ENCODE assay signal across 8 cellular contexts in the genomic region with DNA sequence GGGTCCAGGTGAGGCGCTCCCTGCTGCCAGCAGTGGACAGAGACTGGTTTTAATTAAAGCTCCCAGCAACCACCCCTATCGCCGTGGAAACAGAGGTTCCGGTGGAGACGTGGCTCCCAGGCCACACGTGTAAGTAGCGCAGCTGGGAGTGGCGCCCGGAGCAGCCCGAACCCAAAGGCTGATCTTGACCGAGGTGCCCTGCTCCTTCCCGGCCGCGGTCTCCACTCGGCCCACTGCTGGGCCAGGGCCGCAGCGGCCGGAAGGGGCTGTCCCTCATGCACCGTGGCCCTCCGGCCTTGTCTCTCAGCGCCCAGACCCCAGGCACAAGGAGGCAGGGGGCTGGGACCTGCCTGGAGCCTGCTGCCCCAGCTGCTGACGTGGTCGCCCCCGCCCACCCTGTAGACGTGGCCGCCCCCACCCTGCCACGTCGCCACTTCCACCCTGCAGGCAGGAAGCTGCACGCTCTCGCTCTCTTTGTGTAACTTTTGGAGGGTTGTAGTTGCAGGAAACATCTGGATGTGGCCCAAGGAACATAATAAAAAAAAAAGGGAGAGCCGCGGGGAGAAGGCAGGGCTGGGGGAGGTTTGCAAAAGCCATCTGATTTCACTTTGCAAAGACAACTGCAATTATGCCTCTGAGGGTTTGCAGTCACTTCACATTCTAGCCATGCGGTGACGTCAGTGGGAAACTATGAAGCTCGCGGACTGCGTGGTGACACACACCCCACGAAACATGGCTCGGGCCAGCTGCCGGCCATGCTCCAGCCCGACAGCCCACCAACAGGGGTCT.
DNase-seq lines count a peak whose midpoint lies in the region; ATAC-seq and TF ChIP-seq lines count a peak whose summit lies in the region.

No MANE protein-coding gene starts in this region.

- no peaks in the 10 kb centered on the region for H3K27me3 ChIP-seq in AG04450 (ENCODE audit: control insufficient read depth, insufficient read depth, low read length)

- no peaks in the 10 kb centered on the region for H3K36me3 ChIP-seq in KOPT-K1 (ENCODE audit: insufficient read depth, low read length)

- peaks cover 10% of the 10 kb centered on the region for H3K4me1 Mint-ChIP-seq in activated CD4-positive, alpha-beta memory T cell treated with anti-CD3 and anti-CD28 coated beads for 36 hours (ENCODE audit: low read depth)
- H3K4me1 Mint-ChIP-seq in mesothelial cell of epicardium: peaks cover 38% of the 10 kb centered on the region

- H3K36me3 Mint-ChIP-seq in activated CD4-positive, alpha-beta memory T cell treated with anti-CD3 and anti-CD28 coated beads for 36 hours: no peaks in the 10 kb centered on the region
- no peaks in the 10 kb centered on the region for H3K36me3 Mint-ChIP-seq in mesothelial cell of epicardium

- intact Hi-C loops in activated CD4-positive, alpha-beta memory T cell treated with anti-CD3 and anti-CD28 coated beads for 36 hours (cut with micrococcal nuclease): no loop called here

- CTCF ChIA-PET in AG04450 (lab: Charles Lee): interaction anchor here (0.6 to 1.2 kb wide), 4 partner anchors 36 to 203 kb away, joined by 3 to 4 read pairs (median 4); no protein-coding TSS in a partner anchor
- CTCF ChIA-PET in activated CD4-positive, alpha-beta memory T cell treated with anti-CD3 and anti-CD28 coated beads for 36 hours (lab: Charles Lee): interaction anchor here (0.8 to 2.2 kb wide), 4 partner anchors 13 to 402 kb away, joined by 3 to 10 read pairs (median 3); no protein-coding TSS in a partner anchor

- TF ChIP-seq CTCF in AG04450 (IDR thresholded peaks at IDR 0.05; ENCODE audit: low read depth, low read length): no peak
- TF ChIP-seq CTCF in mesothelial cell of epicardium (IDR thresholded peaks at IDR 0.05; ENCODE audit: unreplicated experiment): no peak

- H3K9me3 ChIP-seq in AG04450 (ENCODE audit: control insufficient read depth, insufficient read depth, low read length) (peaks cover 7% of the 10 kb centered on the region), KOPT-K1 (ENCODE audit: insufficient read depth, low read length, poor library complexity, severe bottlenecking) (no peaks in the 10 kb centered on the region)

- H3K4me3 ChIP-seq in AG04450 (ENCODE audit: low read depth, low read length): no peak overlapping the region

- no peaks in the 10 kb centered on the region for H3K27me3 Mint-ChIP-seq in activated CD4-positive, alpha-beta memory T cell treated with anti-CD3 and anti-CD28 coated beads for 36 hours
- H3K27me3 Mint-ChIP-seq in mesothelial cell of epicardium (ENCODE audit: low read depth): no peaks in the 10 kb centered on the region

- peak overlapping the region; percentile 88 for H3K27ac Mint-ChIP-seq in activated CD4-positive, alpha-beta memory T cell treated with anti-CD3 and anti-CD28 coated beads for 36 hours
- peak overlapping the region; percentile 88 for H3K27ac Mint-ChIP-seq in mesothelial cell of epicardium

- ATAC-seq in GM21576 (IDR thresholded peaks at IDR 0.05; ENCODE audit: unreplicated experiment): no peak

- POLR2A ChIA-PET in AG04450 (lab: Yijun Ruan, JAX): interaction anchor here (0.7 to 2.5 kb wide), 18 partner anchors 13 to 291 kb away, joined by 3 to 19 read pairs (median 4); partner anchors contain the start of gene COL5A1
- POLR2A ChIA-PET in activated CD4-positive, alpha-beta memory T cell treated with anti-CD3 and anti-CD28 coated beads for 36 hours (lab: Charles Lee): interaction anchor here (0.9 kb wide), 2 partner anchors 320 to 321 kb away, joined by 3 to 4 read pairs; partner anchors contain the start of gene WDR5

- H3K9me3 Mint-ChIP-seq in activated CD4-positive, alpha-beta memory T cell treated with anti-CD3 and anti-CD28 coated beads for 36 hours: peaks cover under 1% of the 10 kb centered on the region
- H3K9me3 Mint-ChIP-seq in mesothelial cell of epicardium: no peaks in the 10 kb centered on the region

- DNase-seq in AG04450 (ENCODE audit: low read depth, low spot score): peak; percentile 96
- DNase-seq in activated CD4-positive, alpha-beta memory T cell treated with anti-CD3 and anti-CD28 coated beads for 36 hours: peak; percentile 82
- peak; percentile 90 to 93 for DNase-seq in dermis microvascular lymphatic vessel endothelial cell (ENCODE audit: low read depth in 2 of 2)
- peak; percentile 70 to 84 for DNase-seq in mesothelial cell of epicardium (ENCODE audit: low spot score in 2 of 2, unreplicated experiment in 2 of 2)
- DNase-seq in stimulated activated CD8-positive, alpha-beta memory T cell treated with anti-CD3 and anti-CD28 coated beads, Interleukin-15, amount 100 ng/mL, for 48 hours (ENCODE audit: low read depth in 2 of 2): peak; percentile 49 to 63
- no peak for DNase-seq in D341Med (ENCODE audit: low spot score)

- peak overlapping the region; percentile 100 for H3K27ac ChIP-seq in AG04450 (ENCODE audit: low read depth, low read length)
- H3K27ac ChIP-seq in KOPT-K1 (ENCODE audit: low read depth, low read length, poor library complexity, severe bottlenecking): peak overlapping the region; percentile 44

- peak overlapping the region; percentile 71 for H3K4me3 Mint-ChIP-seq in activated CD4-positive, alpha-beta memory T cell treated with anti-CD3 and anti-CD28 coated beads for 36 hours
- H3K4me3 Mint-ChIP-seq in mesothelial cell of epicardium: peak overlapping the region; percentile 5
